Comparison of ENCODE assay signal across 9 cellular contexts in genomic region chr3:150407818-150408231, GRCh38. TPM values are rescaled to one million over a fixed set of nuclear protein-coding genes. Genes with fewer than 3 reads are reported as not detected.
DNase-seq lines count a peak whose midpoint lies in the region; ATAC-seq, FAIRE-seq and TF ChIP-seq lines count a peak whose summit lies in the region.
"Had no signal": no experiment of that assay in that cellular context is flagged by ENCODE, and none has a peak within 500 bp of the region (broad histone marks: within the 10 kb centered on the region; RNA-seq: fewer than 3 reads in every experiment).

No MANE protein-coding gene starts in this region.

- H3K56ac ChIP-seq in H9 (ENCODE audit: insufficient read length, low read depth, low read length), result no peak overlapping the region

- H3K9me3 ChIP-seq in H9 (ENCODE audit: control insufficient read depth, low read depth, low read length) (no peaks in the 10 kb centered on the region), right cardiac atrium (ENCODE audit: control insufficient read depth, low read length) (no peaks in the 10 kb centered on the region), small intestine (ENCODE audit: control insufficient read depth, low read depth) (no peaks in the 10 kb centered on the region)

- no peaks in the 10 kb centered on the region for H4K20me1 ChIP-seq in H9 (ENCODE audit: control insufficient read depth, insufficient read depth, insufficient read length)

- H3K4ac ChIP-seq in H9 (ENCODE audit: low read depth, low read length), result no peak overlapping the region

- no peak for TF ChIP-seq POLR2A in H54 (IDR thresholded peaks at IDR 0.05; ENCODE audit: low read depth, low read length)

- no peak for DNase-seq in GM06990 (ENCODE audit: extremely low read depth, insufficient read length)
- DNase-seq in H9, result peak; percentile 28
- peak; percentile 83 for DNase-seq in NCI-H1694 treated with DMSO at 0.1 percent for 48 hours (lab: John Stamatoyannopoulos, UW)
- DNase-seq in activated T-helper 1 cell treated with anti-CD3 and anti-CD28 coated beads, Interleukin-12 subunit alpha, Interleukin-12 subunit beta, Interleukin-2, Interleukin-4 antibody, amounts not matched to agents 30 ng/mL and 10 ng/mL and 1 ng/mL, durations not matched to agents 14 hours and 24 hours and 36 hours (ENCODE audit: low spot score), result no peak
- peak in 2 of 3 donors; percentile 96 to 98 for DNase-seq in right cardiac atrium
- DNase-seq in small intestine, result no peak
- no peak for DNase-seq in H54 (ENCODE audit: insufficient read length, low spot score)
- DNase-seq in NCI-H345 (lab: John Stamatoyannopoulos, UW), result no peak

- peak overlapping the region; percentile 33 for H2AFZ ChIP-seq in H9 (ENCODE audit: low read length)

- H3K79me1 ChIP-seq in H9 (ENCODE audit: insufficient read depth, low read depth, low read length, poor library complexity, severe bottlenecking), result no peaks in the 10 kb centered on the region

- no peaks in the 10 kb centered on the region for H3K9me3 Mint-ChIP-seq in H9
- H3K9me3 Mint-ChIP-seq in activated T-helper 1 cell treated with anti-CD3 and anti-CD28 coated beads, Interleukin-12 subunit alpha, Interleukin-12 subunit beta, Interleukin-2, Interleukin-4 antibody, amounts not matched to agents 30 ng/mL and 10 ng/mL and 1 ng/mL, durations not matched to agents 14 hours and 24 hours and 36 hours, result no peaks in the 10 kb centered on the region

- H3K4me1 ChIP-seq in H9 (ENCODE audit: insufficient read depth, low read length), result no peaks in the 10 kb centered on the region
- H3K4me1 ChIP-seq in right cardiac atrium (ENCODE audit: control insufficient read depth, insufficient read depth, low read length), result no peaks in the 10 kb centered on the region
- no peaks in the 10 kb centered on the region for H3K4me1 ChIP-seq in small intestine (ENCODE audit: control insufficient read depth in 2 of 2, insufficient read depth in 1 of 2, low read depth in 1 of 2, low read length in 1 of 2)

- H3K23ac ChIP-seq in H9 (ENCODE audit: insufficient read length, low read depth, low read length), result no peak overlapping the region

- no peak overlapping the region for H4K91ac ChIP-seq in H9 (ENCODE audit: insufficient read length, low read depth, low read length)

- no peak overlapping the region for H2AK5ac ChIP-seq in H9 (ENCODE audit: insufficient read length, low read length)

- H4K5ac ChIP-seq in H9 (ENCODE audit: insufficient read length, low read depth, low read length), result no peak overlapping the region

- H2BK15ac ChIP-seq in H9 (ENCODE audit: low read depth, low read length), result no peak overlapping the region

- no peak overlapping the region for H2BK120ac ChIP-seq in H9 (ENCODE audit: low read depth, low read length, poor library complexity, severe bottlenecking)

- H3K36me3 Mint-ChIP-seq in H9 (ENCODE audit: insufficient read depth in 1 of 3, low read depth in 3 of 3), result peaks cover 0 to 14% (median 10%) of the 10 kb centered on the region in 3 experiments; a peak in 5 of 7 replicates
- peaks cover 14% of the 10 kb centered on the region for H3K36me3 Mint-ChIP-seq in activated T-helper 1 cell treated with anti-CD3 and anti-CD28 coated beads, Interleukin-12 subunit alpha, Interleukin-12 subunit beta, Interleukin-2, Interleukin-4 antibody, amounts not matched to agents 30 ng/mL and 10 ng/mL and 1 ng/mL, durations not matched to agents 14 hours and 24 hours and 36 hours (ENCODE audit: low read depth)

- no peak for TF ChIP-seq CTCF in GM06990 (IDR thresholded peaks at IDR 0.05; ENCODE audit: insufficient read depth, low read length, poor library complexity, severe bottlenecking)
- TF ChIP-seq CTCF in H9 (conservative IDR thresholded peaks at IDR 0.05), result no peak

- H3K4me2 ChIP-seq in H9 (ENCODE audit: insufficient read depth, insufficient read length, low read length), result peak overlapping the region; percentile 62

- peaks cover 26% of the 10 kb centered on the region for H3K23me2 ChIP-seq in H9 (ENCODE audit: insufficient read length, low read depth, low read length, poor library complexity, severe bottlenecking)

- H3K27me3 Mint-ChIP-seq in H9 (ENCODE audit: low read depth), result no peaks in the 10 kb centered on the region
- peaks cover 6% of the 10 kb centered on the region for H3K27me3 Mint-ChIP-seq in activated T-helper 1 cell treated with anti-CD3 and anti-CD28 coated beads, Interleukin-12 subunit alpha, Interleukin-12 subunit beta, Interleukin-2, Interleukin-4 antibody, amounts not matched to agents 30 ng/mL and 10 ng/mL and 1 ng/mL, durations not matched to agents 14 hours and 24 hours and 36 hours (ENCODE audit: insufficient read depth)

- no peak for FAIRE-seq in small intestine (lab: Jason Lieb, UNC)
- FAIRE-seq in H54 (lab: Jason Lieb, UNC), result no peak
- FAIRE-seq: colon had no signal

- H4K8ac ChIP-seq in H9 (replicated peaks; ENCODE audit: insufficient read length, low read depth, low read length), result no peak overlapping the region

- H3K27me3 ChIP-seq in GM06990 (replicated peaks; ENCODE audit: control insufficient read depth, insufficient read depth, low read length), result no peaks in the 10 kb centered on the region
- H3K27me3 ChIP-seq in H9 (ENCODE audit: insufficient read depth, low read length), result no peaks in the 10 kb centered on the region
- no peaks in the 10 kb centered on the region for H3K27me3 ChIP-seq in right cardiac atrium (ENCODE audit: control insufficient read depth, insufficient read depth)
- H3K27me3 ChIP-seq in small intestine (ENCODE audit: control insufficient read depth in 2 of 2, insufficient read depth in 2 of 2, low read length in 2 of 2), result no peaks in the 10 kb centered on the region

- peak in 1 of 2 donors; percentile 0 for ATAC-seq in right cardiac atrium

- H3K4me3 ChIP-seq in GM06990 (replicated peaks; ENCODE audit: low read depth, low read length), result peak overlapping the region; percentile 97
- H3K4me3 ChIP-seq in right cardiac atrium (ENCODE audit: low read length), result peak overlapping the region; percentile 86
- H3K4me3 ChIP-seq in small intestine (ENCODE audit: low read depth in 1 of 2, low read length in 2 of 2), result peak overlapping the region; percentile 45 to 65

- WGBS in H9 (ENCODE audit: extremely low coverage, insufficient read length, low lambda C conversion rate), result no CpG with 5 or more reads among the region's 15 CpGs
- WGBS in right cardiac atrium, result under 1% methylated on average over 15 of the region's 15 CpGs
- WGBS in small intestine, 3 donors, result 0 to 1% (median 1%) methylated on average over 15 of the region's 15 CpGs

- no peak overlapping the region for H3T11ph ChIP-seq in H9 (ENCODE audit: low read length)

- H3K4me1 Mint-ChIP-seq in H9, result peaks cover 37 to 39% of the 10 kb centered on the region in 2 experiments
- H3K4me1 Mint-ChIP-seq in activated T-helper 1 cell treated with anti-CD3 and anti-CD28 coated beads, Interleukin-12 subunit alpha, Interleukin-12 subunit beta, Interleukin-2, Interleukin-4 antibody, amounts not matched to agents 30 ng/mL and 10 ng/mL and 1 ng/mL, durations not matched to agents 14 hours and 24 hours and 36 hours (ENCODE audit: low read depth), result peaks cover 34% of the 10 kb centered on the region

- H3K4me3 Mint-ChIP-seq in H9, result peak overlapping the region; percentile 93 to 95
- peak overlapping the region; percentile 82 for H3K4me3 Mint-ChIP-seq in activated T-helper 1 cell treated with anti-CD3 and anti-CD28 coated beads, Interleukin-12 subunit alpha, Interleukin-12 subunit beta, Interleukin-2, Interleukin-4 antibody, amounts not matched to agents 30 ng/mL and 10 ng/mL and 1 ng/mL, durations not matched to agents 14 hours and 24 hours and 36 hours

- no peak overlapping the region for H3K14ac ChIP-seq in H9 (ENCODE audit: insufficient read depth, low read length)

- H3K27ac Mint-ChIP-seq in H9, result peak overlapping the region; percentile 92 to 100 (median 98)
- peak overlapping the region; percentile 94 for H3K27ac Mint-ChIP-seq in activated T-helper 1 cell treated with anti-CD3 and anti-CD28 coated beads, Interleukin-12 subunit alpha, Interleukin-12 subunit beta, Interleukin-2, Interleukin-4 antibody, amounts not matched to agents 30 ng/mL and 10 ng/mL and 1 ng/mL, durations not matched to agents 14 hours and 24 hours and 36 hours

- H2BK20ac ChIP-seq in H9 (ENCODE audit: low read depth, low read length, poor library complexity, severe bottlenecking), result no peak overlapping the region

- H3K27ac ChIP-seq in H9 (ENCODE audit: insufficient read length, low read depth, low read length), result peak overlapping the region; percentile 63
- H3K27ac ChIP-seq in right cardiac atrium (ENCODE audit: low read length), result peak overlapping the region; percentile 96
- peak overlapping the region; percentile 79 to 98 for H3K27ac ChIP-seq in small intestine (ENCODE audit: low read depth in 1 of 2, low read length in 1 of 2)

- H2BK12ac ChIP-seq in H9 (ENCODE audit: insufficient read length, low read depth, low read length), result no peak overlapping the region

- intact Hi-C loops in activated T-helper 1 cell treated with anti-CD3 and anti-CD28 coated beads, Interleukin-12 subunit alpha, Interleukin-12 subunit beta, Interleukin-2, Interleukin-4 antibody, amounts not matched to agents 30 ng/mL and 10 ng/mL and 1 ng/mL, durations not matched to agents 14 hours and 24 hours and 36 hours (cut with micrococcal nuclease), result loop anchor here (1.0 to 10.0 kb wide), 9 partner anchors 23 to 794 kb away; partner anchors contain the start of genes EIF2A, ERICH6, GPR171 and PFN2
- intact Hi-C loops in right cardiac atrium (cut with DNase I), result loop anchor here in 2 of 4 donors (5.0 kb wide), 2 partner anchors 36 to 176 kb away; no protein-coding TSS in a partner anchor

- H3K18ac ChIP-seq in H9 (ENCODE audit: insufficient read length, low read depth, low read length), result no peak overlapping the region

- H3K36me3 ChIP-seq in GM06990 (ENCODE audit: control insufficient read depth, insufficient read depth, low read length), result no peaks in the 10 kb centered on the region
- no peaks in the 10 kb centered on the region for H3K36me3 ChIP-seq in small intestine (ENCODE audit: control insufficient read depth in 2 of 2, insufficient read depth in 2 of 2, low read length in 2 of 2)

- peaks cover 13% of the 10 kb centered on the region; the same call in 1 of the 2 replicates for H3K79me2 ChIP-seq in H9 (ENCODE audit: insufficient read depth, low read length)

- peak overlapping the region; percentile 52 for H3K9ac ChIP-seq in H9 (ENCODE audit: extremely low read depth, insufficient read length, low read length)

- H2BK5ac ChIP-seq in H9 (ENCODE audit: insufficient read length, low read length), result no peak overlapping the region

RNA-seq across cellular contexts. Expression of gene TSC22D2, which starts 0.3 kb away (rescaled TPM):
- total RNA-seq in H9 (2021), result 25.4 and 26.5 TPM in 2 replicates
- 21.3 and 22.7 TPM in 2 replicates for total RNA-seq in activated T-helper 1 cell treated with anti-CD3 and anti-CD28 coated beads, Interleukin-12 subunit alpha, Interleukin-12 subunit beta, Interleukin-2, Interleukin-4 antibody, amounts not matched to agents 30 ng/mL and 10 ng/mL and 1 ng/mL, durations not matched to agents 14 hours and 24 hours and 36 hours
- 10 to 100 TPM; 36.5 to 43.6 (median 38.1) TPM for total RNA-seq in right cardiac atrium
- 22.6 TPM for polyA plus RNA-seq in right cardiac atrium
- 1 to 10 TPM; 5.9 to 8.5 (median 6.5) TPM for polyA plus RNA-seq in small intestine

Comparison
In these comparisons a context has a peak if more than half of its experiments do, and no peak if none do; other contexts are left out.
1. DNase-seq: peak in H9 (single experiment), NCI-H1694 treated with DMSO at 0.1 percent for 48 hours (single experiment) and right cardiac atrium (2 of 3); none in GM06990 (single experiment), activated T-helper 1 cell treated with anti-CD3 and anti-CD28 coated beads, Interleukin-12 subunit alpha, Interleukin-12 subunit beta, Interleukin-2, Interleukin-4 antibody, amounts not matched to agents 30 ng/mL and 10 ng/mL and 1 ng/mL, durations not matched to agents 14 hours and 24 hours and 36 hours (single experiment), small intestine (single experiment), H54 (single experiment) and NCI-H345 (single experiment).
2. Peak in every context shown above with its lines, with median percentiles within 50 percentile points of each other: H3K4me3 ChIP-seq and H3K27ac ChIP-seq.